ENCODE assay signal across 17 cellular contexts in genomic region chr1:151293093-151293492, GRCh38. TPM values are rescaled to one million over a fixed set of nuclear protein-coding genes. Genes with fewer than 3 reads are reported as not detected.
DNase-seq lines count a peak whose midpoint lies in the region; ATAC-seq and TF ChIP-seq lines count a peak whose summit lies in the region.
"Had no signal": no experiment of that assay in that cellular context is flagged by ENCODE, and none has a peak within 500 bp of the region (broad histone marks: within the 10 kb centered on the region; RNA-seq: fewer than 3 reads in every experiment).

No MANE protein-coding gene starts in this region.

- H3K23ac ChIP-seq in neuronal stem cell (ENCODE audit: low read depth, low read length, poor library complexity): no peak overlapping the region

- H2BK5ac ChIP-seq in neuronal stem cell (ENCODE audit: low read length): no peak overlapping the region

- no peak overlapping the region for H4K8ac ChIP-seq in neuronal stem cell (ENCODE audit: low read depth, low read length)

- peak overlapping the region; percentile 31 for H3K27ac Mint-ChIP-seq in activated CD4-positive, alpha-beta memory T cell treated with anti-CD3 and anti-CD28 coated beads, Interleukin-2, amount 10 ng/mL, durations not matched to agents 7 days and 5 days
- no peak overlapping the region for H3K27ac Mint-ChIP-seq in activated CD4-positive, alpha-beta memory T cell treated with anti-CD3 and anti-CD28 coated beads for 36 hours

- no peak overlapping the region for H3K4ac ChIP-seq in neuronal stem cell (ENCODE audit: low read length)

- H3K14ac ChIP-seq in neuronal stem cell (ENCODE audit: low read length): no peak overlapping the region

- WGBS in neuronal stem cell (ENCODE audit: extremely low coverage in 2 of 2, insufficient read length in 2 of 2, insufficient replicate concordance in 1 of 2), 2 donors: no CpG with 5 or more reads among the region's 6 CpGs

- peak overlapping the region; percentile 41 for H2BK15ac ChIP-seq in neuronal stem cell (ENCODE audit: low read length)

- no peak for TF ChIP-seq CTCF in RWPE1 (conservative IDR thresholded peaks at IDR 0.05; ENCODE audit: low read depth)
- no peak for TF ChIP-seq CTCF in dorsolateral prefrontal cortex (IDR thresholded peaks at IDR 0.05 in 54 of 56, conservative IDR thresholded peaks at IDR 0.05 in 2 of 56; ENCODE audit: low read depth in 1 of 56, partially characterized antibody in 56 of 56)

- peaks cover 4% of the 10 kb centered on the region for H3K4me1 Mint-ChIP-seq in activated CD4-positive, alpha-beta memory T cell treated with anti-CD3 and anti-CD28 coated beads, Interleukin-2, amount 10 ng/mL, durations not matched to agents 7 days and 5 days
- peaks cover 3% of the 10 kb centered on the region for H3K4me1 Mint-ChIP-seq in activated CD4-positive, alpha-beta memory T cell treated with anti-CD3 and anti-CD28 coated beads for 36 hours (ENCODE audit: low read depth)

- peaks cover 65% of the 10 kb centered on the region for H3K36me3 Mint-ChIP-seq in activated CD4-positive, alpha-beta memory T cell treated with anti-CD3 and anti-CD28 coated beads, Interleukin-2, amount 10 ng/mL, durations not matched to agents 7 days and 5 days (ENCODE audit: low read depth)
- H3K36me3 Mint-ChIP-seq in activated CD4-positive, alpha-beta memory T cell treated with anti-CD3 and anti-CD28 coated beads for 36 hours: peaks cover 35% of the 10 kb centered on the region

- POLR2A ChIA-PET in activated CD4-positive, alpha-beta memory T cell treated with anti-CD3 and anti-CD28 coated beads, Interleukin-2, amount 10 ng/mL, durations not matched to agents 7 days and 5 days (lab: Charles Lee): interaction anchor here (0.6 to 3.6 kb wide), 6 partner anchors 10 to 47 kb away, joined by 3 to 18 read pairs (median 7); partner anchors contain the start of gene ZNF687
- POLR2A ChIA-PET in activated CD4-positive, alpha-beta memory T cell treated with anti-CD3 and anti-CD28 coated beads for 36 hours (lab: Charles Lee): interaction anchor here (0.9 to 2.4 kb wide), 3 partner anchors 10 to 19 kb away, joined by 4 to 8 read pairs (median 6); partner anchors contain the start of gene ZNF687
- POLR2A ChIA-PET in RWPE1 (lab: Yijun Ruan, JAX; ENCODE audit: low non-redundant PET): interaction anchor here (0.6 kb wide), 1 partner anchor 9 kb away, joined by 3 read pairs; no protein-coding TSS in a partner anchor

- no peak overlapping the region for H4K91ac ChIP-seq in neuronal stem cell (ENCODE audit: low read depth, low read length, poor library complexity)

- no peak overlapping the region for H3K9ac ChIP-seq in neuronal stem cell (ENCODE audit: low read depth, low read length, poor library complexity)

- H3K36me3 ChIP-seq in neuronal stem cell (replicated peaks in 1 of 2; ENCODE audit: control insufficient read depth in 2 of 2, insufficient read depth in 2 of 2, low read length in 2 of 2): peaks cover 46 to 91% of the 10 kb centered on the region in 2 donors
- peaks cover 88% of the 10 kb centered on the region for H3K36me3 ChIP-seq in MG63
- H3K36me3 ChIP-seq: uterus had no signal

- H3K4me3 Mint-ChIP-seq in activated CD4-positive, alpha-beta memory T cell treated with anti-CD3 and anti-CD28 coated beads, Interleukin-2, amount 10 ng/mL, durations not matched to agents 7 days and 5 days: no peak overlapping the region
- H3K4me3 Mint-ChIP-seq in activated CD4-positive, alpha-beta memory T cell treated with anti-CD3 and anti-CD28 coated beads for 36 hours: no peak overlapping the region
- H3K4me3 Mint-ChIP-seq: activated naive CD4-positive, alpha-beta T cell treated with anti-CD3 and anti-CD28 coated beads for 36 hours; CD14-positive monocyte had no signal

- no peak overlapping the region for H2BK12ac ChIP-seq in neuronal stem cell (ENCODE audit: low read length)

- H3K79me1 ChIP-seq in neuronal stem cell (ENCODE audit: low read depth, low read length): peaks cover 11% of the 10 kb centered on the region

- CTCF ChIA-PET in activated CD4-positive, alpha-beta memory T cell treated with anti-CD3 and anti-CD28 coated beads, Interleukin-2, amount 10 ng/mL, durations not matched to agents 7 days and 5 days (lab: Charles Lee): no interaction called here
- CTCF ChIA-PET in activated CD4-positive, alpha-beta memory T cell treated with anti-CD3 and anti-CD28 coated beads for 36 hours (lab: Charles Lee): interaction anchor here (1.5 to 4.8 kb wide), 2 partner anchors 8 to 47 kb away, joined by 8 to 38 read pairs; no protein-coding TSS in a partner anchor
- CTCF ChIA-PET in RWPE1 (lab: Yijun Ruan, JAX): interaction anchor here (1.3 kb wide), 1 partner anchor 48 kb away, joined by 6 read pairs; no protein-coding TSS in a partner anchor

- ATAC-seq in HG03139 (IDR thresholded peaks at IDR 0.05; ENCODE audit: unreplicated experiment): no peak
- ATAC-seq: body of pancreas had no signal

- no peak overlapping the region for H3K18ac ChIP-seq in neuronal stem cell (ENCODE audit: low read length)

- H3K4me3 ChIP-seq in dorsolateral prefrontal cortex (no peak overlapping the region), neuronal stem cell (ENCODE audit: low read length in 2 of 2) (no peak overlapping the region), MG63 (no peak overlapping the region)
- H3K4me3 ChIP-seq: body of pancreas, esophagus muscularis mucosa, uterus had no signal

- H3K27me3 Mint-ChIP-seq in activated CD4-positive, alpha-beta memory T cell treated with anti-CD3 and anti-CD28 coated beads, Interleukin-2, amount 10 ng/mL, durations not matched to agents 7 days and 5 days: no peaks in the 10 kb centered on the region
- no peaks in the 10 kb centered on the region for H3K27me3 Mint-ChIP-seq in activated CD4-positive, alpha-beta memory T cell treated with anti-CD3 and anti-CD28 coated beads for 36 hours

- H3K9me3 Mint-ChIP-seq in activated CD4-positive, alpha-beta memory T cell treated with anti-CD3 and anti-CD28 coated beads, Interleukin-2, amount 10 ng/mL, durations not matched to agents 7 days and 5 days: no peaks in the 10 kb centered on the region
- no peaks in the 10 kb centered on the region for H3K9me3 Mint-ChIP-seq in activated CD4-positive, alpha-beta memory T cell treated with anti-CD3 and anti-CD28 coated beads for 36 hours
- H3K9me3 Mint-ChIP-seq: activated naive CD4-positive, alpha-beta T cell treated with anti-CD3 and anti-CD28 coated beads for 36 hours had no signal

- no peaks in the 10 kb centered on the region for H3K27me3 ChIP-seq in dorsolateral prefrontal cortex
- no peaks in the 10 kb centered on the region for H3K27me3 ChIP-seq in neuronal stem cell (ENCODE audit: control insufficient read depth in 3 of 3, insufficient read depth in 3 of 3, low read depth in 1 of 3, low read length in 3 of 3)
- H3K27me3 ChIP-seq in MG63: no peaks in the 10 kb centered on the region
- H3K27me3 ChIP-seq: body of pancreas, esophagus muscularis mucosa, uterus had no signal

- H3K27ac ChIP-seq in RWPE1 (peak overlapping the region; percentile 49), dorsolateral prefrontal cortex (peak overlapping the region in 32 of 59 donors; percentile 7 to 88 (median 44)), neuronal stem cell (replicated peaks; ENCODE audit: low read length) (no peak overlapping the region)
- H3K27ac ChIP-seq: body of pancreas, uterus had no signal

- no peak overlapping the region for H2BK120ac ChIP-seq in neuronal stem cell (ENCODE audit: low read depth, low read length)

- H3K4me2 ChIP-seq in neuronal stem cell (ENCODE audit: insufficient read depth, low read length, poor library complexity, severe bottlenecking): no peak overlapping the region

- DNase-seq in activated CD4-positive, alpha-beta memory T cell treated with anti-CD3 and anti-CD28 coated beads, Interleukin-2, amount 10 ng/mL, durations not matched to agents 7 days and 5 days: no peak
- no peak for DNase-seq in activated CD4-positive, alpha-beta memory T cell treated with anti-CD3 and anti-CD28 coated beads for 36 hours
- DNase-seq in RWPE1 (ENCODE audit: low spot score) (no peak), dorsolateral prefrontal cortex (no peak), neuronal stem cell (ENCODE audit: low spot score) (no peak), MG63 (no peak), dedifferentiated amniotic fluid mesenchymal stem cell (ENCODE audit: extremely low spot score) (no peak)
- DNase-seq: activated naive CD4-positive, alpha-beta T cell treated with anti-CD3 and anti-CD28 coated beads for 36 hours; body of pancreas; dermis blood vessel endothelial cell; head of caudate nucleus; Karpas-422; NCI-H1105; uterus had no signal

- no peak overlapping the region for H2AFZ ChIP-seq in neuronal stem cell (ENCODE audit: low read length)

- H2AK5ac ChIP-seq in neuronal stem cell (ENCODE audit: low read depth, low read length): no peak overlapping the region

- H3K9me3 ChIP-seq in neuronal stem cell (replicated peaks in 1 of 2; ENCODE audit: control insufficient read depth in 2 of 2, insufficient read depth in 1 of 2, low read depth in 1 of 2, low read length in 2 of 2) (no peaks in the 10 kb centered on the region), MG63 (no peaks in the 10 kb centered on the region)
- H3K9me3 ChIP-seq: body of pancreas, esophagus muscularis mucosa, uterus had no signal

- H3K4me1 ChIP-seq in neuronal stem cell (ENCODE audit: control insufficient read depth in 2 of 2, insufficient read depth in 1 of 2, low read depth in 1 of 2, low read length in 2 of 2): peaks cover 9 to 16% of the 10 kb centered on the region in 2 donors
- H3K4me1 ChIP-seq: body of pancreas, uterus had no signal

- intact Hi-C loops in activated CD4-positive, alpha-beta memory T cell treated with anti-CD3 and anti-CD28 coated beads for 36 hours (cut with micrococcal nuclease): no loop called here
- intact Hi-C loops in dorsolateral prefrontal cortex (cut with DNase I): loop anchor here in 1 of 2 donors (5.0 kb wide), 1 partner anchor 49 kb away; no protein-coding TSS in a partner anchor

RNA-seq across cellular contexts. Expression of gene ZNF687, which starts 11.0 kb away (rescaled TPM):
- 10 to 100 TPM; 31.4 to 32.6 TPM for total RNA-seq in activated CD4-positive, alpha-beta memory T cell treated with anti-CD3 and anti-CD28 coated beads, Interleukin-2, amount 10 ng/mL, durations not matched to agents 7 days and 5 days
- 10 to 100 TPM; 27.1 to 27.2 TPM for total RNA-seq in activated CD4-positive, alpha-beta memory T cell treated with anti-CD3 and anti-CD28 coated beads for 36 hours
- total RNA-seq in dorsolateral prefrontal cortex: 10 to 100 TPM; 16.1 to 36.4 (median 25.3) TPM
- 20.9 TPM for polyA plus RNA-seq in neuronal stem cell (2013, experiment 1 of 2)
- 21.3 TPM for polyA plus RNA-seq in neuronal stem cell (2013, experiment 2 of 2)
- total RNA-seq in MG63 (2014; rRNA removed; shearing (Covaris generic); ENCODE audit: low replicate concordance): 14.9 and 22.9 TPM in 2 replicates

RNA-seq across cellular contexts. Expression of gene PI4KB, which starts 34.1 kb away (rescaled TPM):
- total RNA-seq in activated CD4-positive, alpha-beta memory T cell treated with anti-CD3 and anti-CD28 coated beads, Interleukin-2, amount 10 ng/mL, durations not matched to agents 7 days and 5 days: 10 to 100 TPM; 71.2 to 72.9 TPM
- total RNA-seq in activated CD4-positive, alpha-beta memory T cell treated with anti-CD3 and anti-CD28 coated beads for 36 hours: 10 to 100 TPM; 54.7 to 62.9 TPM
- 100 to 1,000 TPM in 23 of 120 experiments, 10 to 100 TPM in 97; 67.1 to 120 (median 92.2) TPM for total RNA-seq in dorsolateral prefrontal cortex
- 22.4 TPM for polyA plus RNA-seq in neuronal stem cell (2013, experiment 1 of 2)
- 20.7 TPM for polyA plus RNA-seq in neuronal stem cell (2013, experiment 2 of 2)
- total RNA-seq in MG63 (2014; rRNA removed; shearing (Covaris generic); ENCODE audit: low replicate concordance): 42.2 and 44.2 TPM in 2 replicates

RNA-seq across cellular contexts. Expression of gene PSMD4, which starts 38.6 kb away (rescaled TPM):
- total RNA-seq in activated CD4-positive, alpha-beta memory T cell treated with anti-CD3 and anti-CD28 coated beads, Interleukin-2, amount 10 ng/mL, durations not matched to agents 7 days and 5 days: 100 to 1,000 TPM; 178 to 188 TPM
- total RNA-seq in activated CD4-positive, alpha-beta memory T cell treated with anti-CD3 and anti-CD28 coated beads for 36 hours: 100 to 1,000 TPM; 212 to 227 TPM
- 100 to 1,000 TPM; 129 to 230 (median 181) TPM for total RNA-seq in dorsolateral prefrontal cortex
- 137 TPM for polyA plus RNA-seq in neuronal stem cell (2013, experiment 1 of 2)
- 140 TPM for polyA plus RNA-seq in neuronal stem cell (2013, experiment 2 of 2)
- 225 and 311 TPM in 2 replicates for total RNA-seq in MG63 (2014; rRNA removed; shearing (Covaris generic); ENCODE audit: low replicate concordance)

RNA-seq across cellular contexts. Expression of gene RFX5, which starts 54.0 kb away (rescaled TPM):
- total RNA-seq in activated CD4-positive, alpha-beta memory T cell treated with anti-CD3 and anti-CD28 coated beads, Interleukin-2, amount 10 ng/mL, durations not matched to agents 7 days and 5 days: 10 to 100 TPM; 96.2 to 99.3 TPM
- total RNA-seq in activated CD4-positive, alpha-beta memory T cell treated with anti-CD3 and anti-CD28 coated beads for 36 hours: 10 to 100 TPM; 64.7 to 68.7 TPM
- 10 to 100 TPM; 21.1 to 65.9 (median 38.7) TPM for total RNA-seq in dorsolateral prefrontal cortex
- 62.7 TPM for polyA plus RNA-seq in neuronal stem cell (2013, experiment 1 of 2)
- 61.3 TPM for polyA plus RNA-seq in neuronal stem cell (2013, experiment 2 of 2)
- total RNA-seq in MG63 (2014; rRNA removed; shearing (Covaris generic); ENCODE audit: low replicate concordance): 39.5 and 61.6 TPM in 2 replicates
